Comparison of ENCODE assay signal across 1 cellular context in genomic region chr5:44506561-44506960, GRCh38.
TF ChIP-seq lines count a peak whose summit lies in the region.

No MANE protein-coding gene starts in this region.

TF ChIP-seq in GM23338, 12 proteins besides CTCF, POLR2A, EP300 and RAD21 (continued from another document):
- TF ChIP-seq ZNF462 (CRISPR knock-in tag; IDR thresholded peaks at IDR 0.05) (no peak), STAT1 (IDR thresholded peaks at IDR 0.05; ENCODE audit: unreplicated experiment) (no peak), POLR2AphosphoS5 (IDR thresholded peaks at IDR 0.05; ENCODE audit: low read depth) (no peak), NANOG (IDR thresholded peaks at IDR 0.05; ENCODE audit: borderline replicate concordance) (no peak)
